26 cellular contexts compared by ENCODE assay signal in the genomic region with DNA sequence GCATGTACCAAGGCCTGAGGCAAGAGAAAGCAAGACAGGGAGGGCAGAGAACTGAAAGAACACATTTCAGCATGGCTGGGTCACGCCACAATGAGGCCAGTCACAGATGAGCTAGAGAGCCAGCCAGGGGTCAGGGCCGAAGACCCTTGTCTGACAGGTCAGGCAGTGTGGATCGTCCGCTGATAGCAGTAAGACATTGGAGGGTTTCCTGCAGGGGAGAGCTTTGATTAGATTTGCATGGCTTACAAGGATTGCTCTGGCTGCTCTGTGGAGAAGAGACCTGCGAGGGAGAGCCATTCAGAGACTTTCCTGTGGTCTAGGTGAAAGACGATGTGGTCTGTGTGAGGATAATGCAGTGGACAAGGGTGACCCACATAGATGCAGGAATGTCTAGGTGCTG.
DNase-seq lines count a peak whose midpoint lies in the region; TF ChIP-seq lines count a peak whose summit lies in the region.
"Had no signal": no experiment of that assay in that cellular context is flagged by ENCODE, and none has a peak within 500 bp of the region (broad histone marks: within the 10 kb centered on the region; RNA-seq: fewer than 3 reads in every experiment).

No MANE protein-coding gene starts in this region.

- H4K20me1 ChIP-seq in KMS-11 (ENCODE audit: insufficient read depth) = no peaks in the 10 kb centered on the region

- POLR2A ChIA-PET in CD4-positive, alpha-beta memory T cell (lab: Charles Lee; ENCODE audit: partially characterized antibody) = no interaction called here
- POLR2A ChIA-PET in HEK293T (lab: Yijun Ruan, JAX) = no interaction called here

- DNase-seq in CD4-positive, alpha-beta memory T cell = no peak
- peak; percentile 67 for DNase-seq in mesenteric fat pad (ENCODE audit: low spot score)
- no peak for DNase-seq in NCI-H526 treated with DMSO at 0.1 percent for 48 hours (lab: John Stamatoyannopoulos, UW)
- no peak for DNase-seq in hepatic stellate cell (ENCODE audit: low spot score)
- no peak for DNase-seq in activated CD4-positive, CD25-positive, alpha-beta regulatory T cell treated with anti-CD3 and anti-CD28 coated beads, Interleukin-2, amount 50 U/mL, for 72 hours
- DNase-seq in HEK293T (ENCODE audit: extremely low spot score) = no peak
- DNase-seq: 8988T, ACHN, BE2C, DMS153, DND-41, HCEC 1CT, MV-4-11, NCI-H1105, NCI-H1436 treated with DMSO at 0.1 percent for 48 hours, NCI-H1930, NCI-H446, NCI-H524 treated with DMSO at 0.1 percent for 48 hours, NCI-H82, Right ventricle myocardium superior, RPMI8226 had no signal

- 85 to 87% methylated on average over 6 of the region's 6 CpGs for WGBS in ectodermal cell, 2 experiments

- no peaks in the 10 kb centered on the region for H3K36me3 ChIP-seq in CD4-positive, alpha-beta memory T cell (ENCODE audit: insufficient read depth, low read length)
- H3K36me3 ChIP-seq in KMS-11 (ENCODE audit: insufficient read depth) = no peaks in the 10 kb centered on the region
- no peaks in the 10 kb centered on the region for H3K36me3 ChIP-seq in ectodermal cell (ENCODE audit: control insufficient read depth, insufficient read depth, low read length)
- H3K36me3 ChIP-seq: BE2C, SJSA1 had no signal

- H3K4me1 ChIP-seq in CD4-positive, alpha-beta memory T cell (ENCODE audit: insufficient read depth, low read length) = peaks cover 26% of the 10 kb centered on the region
- H3K4me1 ChIP-seq in KMS-11 (ENCODE audit: low read depth, poor library complexity, severe bottlenecking) (peaks cover 93% of the 10 kb centered on the region), ectodermal cell (ENCODE audit: control insufficient read depth, insufficient read depth, low read length) (peaks cover 9% of the 10 kb centered on the region)
- H3K4me1 ChIP-seq: BE2C, SJSA1 had no signal

- intact Hi-C loops in CD4-positive, alpha-beta memory T cell (cut with micrococcal nuclease) = no loop called here

- no peak overlapping the region for H3K27ac ChIP-seq in CD4-positive, alpha-beta memory T cell (ENCODE audit: low read depth, low read length)
- H3K27ac ChIP-seq in KMS-11 (peak overlapping the region; percentile 92), ectodermal cell (ENCODE audit: insufficient read depth, low read depth, low read length, poor library complexity, severe bottlenecking) (peak overlapping the region; percentile 44)
- H3K27ac ChIP-seq: HL-60, SJSA1 had no signal

- H3K27ac Mint-ChIP-seq in CD4-positive, alpha-beta memory T cell = peak overlapping the region in 5 of 7 donors; percentile 8 to 71 (median 57)
- H3K27ac Mint-ChIP-seq: IgD-negative memory B cell had no signal

- peaks cover 0 to 3% of the 10 kb centered on the region in 2 donors for H3K36me3 Mint-ChIP-seq in CD4-positive, alpha-beta memory T cell

- H3K9me3 Mint-ChIP-seq in CD4-positive, alpha-beta memory T cell = no peaks in the 10 kb centered on the region
- H3K9me3 Mint-ChIP-seq: IgD-negative memory B cell had no signal

- H3K9ac ChIP-seq in KMS-11 = peak overlapping the region; percentile 44; the same call in 1 of the 2 replicates

- TF ChIP-seq CTCF in KMS-11 (conservative IDR thresholded peaks at IDR 0.05; ENCODE audit: low read depth, low read length) = no peak

- peak overlapping the region; percentile 62; the same call in 1 of the 2 replicates for H2AFZ ChIP-seq in KMS-11 (ENCODE audit: low read depth)

- no peaks in the 10 kb centered on the region for H3K27me3 ChIP-seq in CD4-positive, alpha-beta memory T cell (ENCODE audit: insufficient read depth, low read length)
- H3K27me3 ChIP-seq in KMS-11 (ENCODE audit: insufficient read depth, low read depth) (no peaks in the 10 kb centered on the region), ectodermal cell (ENCODE audit: control insufficient read depth, insufficient read depth, low read length, poor library complexity, severe bottlenecking) (no peaks in the 10 kb centered on the region)
- H3K27me3 ChIP-seq: BE2C, SJSA1 had no signal

- H3K9me3 ChIP-seq in CD4-positive, alpha-beta memory T cell (ENCODE audit: control insufficient read depth in 1 of 2, low read length in 2 of 2) = no peaks in the 10 kb centered on the region
- H3K9me3 ChIP-seq in ectodermal cell (ENCODE audit: control insufficient read depth, low read length) = no peaks in the 10 kb centered on the region
- H3K9me3 ChIP-seq: BE2C, SJSA1 had no signal

- peaks cover 20 to 33% (median 24%) of the 10 kb centered on the region in 4 donors for H3K4me1 Mint-ChIP-seq in CD4-positive, alpha-beta memory T cell

- no peak overlapping the region for H3K4me3 ChIP-seq in CD4-positive, alpha-beta memory T cell (ENCODE audit: low read length in 2 of 2)
- H3K4me3 ChIP-seq in KMS-11 (IDR thresholded peaks at IDR 0.05; ENCODE audit: insufficient read depth, low read depth, low read length) (no peak overlapping the region), ectodermal cell (ENCODE audit: insufficient read depth, low read depth, low read length) (no peak overlapping the region)
- H3K4me3 ChIP-seq: SJSA1 had no signal

- CTCF ChIA-PET in CD4-positive, alpha-beta memory T cell (lab: Charles Lee; ENCODE audit: partially characterized antibody) = interaction anchor here (1.0 kb wide), 1 partner anchor 41 kb away, joined by 3 read pairs; no protein-coding TSS in a partner anchor
- CTCF ChIA-PET in HEK293T (lab: Yijun Ruan, JAX) = no interaction called here

- no peaks in the 10 kb centered on the region for H3K79me2 ChIP-seq in KMS-11 (ENCODE audit: insufficient read depth, low read depth)

- peaks cover 0 to 6% of the 10 kb centered on the region in 2 donors for H3K27me3 Mint-ChIP-seq in CD4-positive, alpha-beta memory T cell
- H3K27me3 Mint-ChIP-seq: IgD-negative memory B cell had no signal

- H3K4me2 ChIP-seq in KMS-11 = peak overlapping the region; percentile 69

- no peak overlapping the region for H3K4me3 Mint-ChIP-seq in CD4-positive, alpha-beta memory T cell

TF ChIP-seq in HEK293T, 16 proteins besides CTCF, POLR2A, EP300 and RAD21:
- no peak for TF ChIP-seq HDGF (IDR thresholded peaks at IDR 0.05; ENCODE audit: borderline replicate concordance)
- no peak for TF ChIP-seq BHLHE40 (IDR thresholded peaks at IDR 0.05; ENCODE audit: borderline replicate concordance)
- TF ChIP-seq NFRKB (IDR thresholded peaks at IDR 0.05) = no peak
- TF ChIP-seq, protein P1, sequence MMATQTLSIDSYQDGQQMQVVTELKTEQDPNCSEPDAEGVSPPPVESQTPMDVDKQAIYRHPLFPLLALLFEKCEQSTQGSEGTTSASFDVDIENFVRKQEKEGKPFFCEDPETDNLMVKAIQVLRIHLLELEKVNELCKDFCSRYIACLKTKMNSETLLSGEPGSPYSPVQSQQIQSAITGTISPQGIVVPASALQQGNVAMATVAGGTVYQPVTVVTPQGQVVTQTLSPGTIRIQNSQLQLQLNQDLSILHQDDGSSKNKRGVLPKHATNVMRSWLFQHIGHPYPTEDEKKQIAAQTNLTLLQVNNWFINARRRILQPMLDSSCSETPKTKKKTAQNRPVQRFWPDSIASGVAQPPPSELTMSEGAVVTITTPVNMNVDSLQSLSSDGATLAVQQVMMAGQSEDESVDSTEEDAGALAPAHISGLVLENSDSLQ (IDR thresholded peaks at IDR 0.05) = no peak
- TF ChIP-seq SP1 (IDR thresholded peaks at IDR 0.05) = no peak
- TF ChIP-seq SUZ12 (IDR thresholded peaks at IDR 0.05) = no peak
- TF ChIP-seq CTBP1 (IDR thresholded peaks at IDR 0.05; ENCODE audit: borderline replicate concordance) = no peak
- TF ChIP-seq TARDBP (IDR thresholded peaks at IDR 0.05) = no peak
- no peak for TF ChIP-seq FOXK2 (IDR thresholded peaks at IDR 0.05)
- TF ChIP-seq FOXM1 (IDR thresholded peaks at IDR 0.05; ENCODE audit: borderline replicate concordance) = no peak
- no peak for TF ChIP-seq FOXA1 (IDR thresholded peaks at IDR 0.05)
- no peak for TF ChIP-seq LEF1 (IDR thresholded peaks at IDR 0.05; ENCODE audit: borderline replicate concordance)
- no peak for TF ChIP-seq L3MBTL2 (conservative IDR thresholded peaks at IDR 0.05)
